In the genomic region with DNA sequence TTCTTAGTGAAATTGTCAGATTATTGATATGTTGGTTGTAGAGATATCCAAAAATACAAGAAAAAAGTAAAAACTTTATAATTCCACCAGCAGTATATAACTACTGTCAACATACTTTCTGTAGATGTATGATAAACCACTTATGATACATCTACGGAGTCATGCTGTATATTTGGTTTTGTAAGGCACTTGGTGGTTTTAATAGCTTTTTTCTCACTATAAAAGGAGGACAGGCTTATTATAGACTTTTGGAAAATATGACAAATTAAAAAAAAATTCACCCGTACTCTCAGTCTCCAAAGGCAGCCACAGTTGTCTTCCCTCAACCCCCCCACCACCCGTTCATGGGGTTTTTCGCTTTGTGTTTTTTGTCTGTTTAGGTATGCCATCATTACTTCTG, we compare ENCODE assay signal across 9 cellular contexts. TPM values are rescaled to one million over a fixed set of nuclear protein-coding genes. Genes with fewer than 3 reads are reported as not detected.
DNase-seq lines count a peak whose midpoint lies in the region; ATAC-seq, FAIRE-seq and TF ChIP-seq lines count a peak whose summit lies in the region.
"Had no signal": no experiment of that assay in that cellular context is flagged by ENCODE, and none has a peak within 500 bp of the region (broad histone marks: within the 10 kb centered on the region; RNA-seq: fewer than 3 reads in every experiment).

No MANE protein-coding gene starts in this region.

- no peak for ATAC-seq in CD4-positive, alpha-beta T cell (ENCODE audit: poor library complexity)
- ATAC-seq in psoas muscle: no peak

- no peaks in the 10 kb centered on the region for H3K9me3 ChIP-seq in CD4-positive, alpha-beta T cell (ENCODE audit: control insufficient read depth, low read length)
- H3K9me3 ChIP-seq in psoas muscle: no peaks in the 10 kb centered on the region
- H3K9me3 ChIP-seq in BE2C: no peaks in the 10 kb centered on the region

- peaks cover 5% of the 10 kb centered on the region for H3K36me3 Mint-ChIP-seq in CD4-positive, alpha-beta T cell (ENCODE audit: low read depth)

- no peak for DNase-seq in CD4-positive, alpha-beta T cell
- DNase-seq in RWPE1 (ENCODE audit: low spot score) (no peak), coronary artery (ENCODE audit: low spot score) (no peak), psoas muscle (no peak), GM19240 (ENCODE audit: insufficient read length, low spot score) (no peak), BE2C (no peak), D721Med (ENCODE audit: insufficient read length, low spot score) (no peak), NCI-H2081 (lab: John Stamatoyannopoulos, UW) (no peak)
- DNase-seq: NCI-H748 treated with DMSO at 0.1 percent for 48 hours had no signal

- H3K9me3 Mint-ChIP-seq in CD4-positive, alpha-beta T cell: no peaks in the 10 kb centered on the region

- FAIRE-seq in D721Med (lab: Jason Lieb, UNC): no peak

- 77 to 83% (median 77%) methylated on average over 4 of the region's 4 CpGs for WGBS in psoas muscle, 3 donors

- CTCF ChIA-PET in CD4-positive, alpha-beta T cell (lab: Charles Lee): interaction anchor here (0.6 kb wide), 1 partner anchor 32 kb away, joined by 3 read pairs; no protein-coding TSS in a partner anchor
- CTCF ChIA-PET in RWPE1 (lab: Yijun Ruan, JAX): no interaction called here

- intact Hi-C loops in CD4-positive, alpha-beta T cell (cut with DNase I, micrococcal nuclease): loop anchor here in 1 of 2 experiments (10.0 kb wide), 1 partner anchor 89 kb away; no protein-coding TSS in a partner anchor
- intact Hi-C loops in psoas muscle (cut with DNase I): loop anchor here in 1 of 2 donors (5.0 kb wide), 1 partner anchor 46 kb away; no protein-coding TSS in a partner anchor

- H3K4me3 Mint-ChIP-seq in CD4-positive, alpha-beta T cell: peak overlapping the region; percentile 94

- H3K4me1 Mint-ChIP-seq in CD4-positive, alpha-beta T cell (ENCODE audit: low read depth): peaks cover 48% of the 10 kb centered on the region

- H3K36me3 ChIP-seq in psoas muscle (ENCODE audit: insufficient read depth in 1 of 2, low read depth in 1 of 2): no peaks in the 10 kb centered on the region
- H3K36me3 ChIP-seq in BE2C: no peaks in the 10 kb centered on the region

- H3K27me3 Mint-ChIP-seq in CD4-positive, alpha-beta T cell: no peaks in the 10 kb centered on the region

- no peak for TF ChIP-seq CTCF in CD4-positive, alpha-beta T cell (IDR thresholded peaks at IDR 0.05)
- TF ChIP-seq CTCF in RWPE1 (conservative IDR thresholded peaks at IDR 0.05; ENCODE audit: low read depth) (no peak), coronary artery (IDR thresholded peaks at IDR 0.05) (no peak), psoas muscle (IDR thresholded peaks at IDR 0.05) (no peak), BE2C (IDR thresholded peaks at IDR 0.05; ENCODE audit: low read depth, low read length) (no peak), D721Med (IDR thresholded peaks at IDR 0.05; ENCODE audit: insufficient read depth, missing control alignments) (no peak)

- H3K4me3 ChIP-seq in coronary artery (no peak overlapping the region), psoas muscle (no peak overlapping the region), BE2C (ENCODE audit: low read depth, low read length) (no peak overlapping the region)

- POLR2A ChIA-PET in CD4-positive, alpha-beta T cell (lab: Charles Lee): no interaction called here
- POLR2A ChIA-PET in RWPE1 (lab: Yijun Ruan, JAX; ENCODE audit: low non-redundant PET): interaction anchor here (0.9 kb wide), 1 partner anchor 12 kb away, joined by 4 read pairs; no protein-coding TSS in a partner anchor

- no peaks in the 10 kb centered on the region for H3K27me3 ChIP-seq in CD4-positive, alpha-beta T cell (ENCODE audit: control insufficient read depth, insufficient read depth, low read length)
- H3K27me3 ChIP-seq in psoas muscle (ENCODE audit: insufficient read depth in 3 of 3, low read length in 2 of 3) (no peaks in the 10 kb centered on the region), BE2C (no peaks in the 10 kb centered on the region)

- H3K27ac Mint-ChIP-seq in CD4-positive, alpha-beta T cell: peak overlapping the region; percentile 96

- H3K27ac ChIP-seq in CD4-positive, alpha-beta T cell (ENCODE audit: low read depth, low read length): no peak overlapping the region
- peak overlapping the region; percentile 100 for H3K27ac ChIP-seq in RWPE1
- peak overlapping the region; percentile 98 for H3K27ac ChIP-seq in coronary artery
- H3K27ac ChIP-seq in psoas muscle: peak overlapping the region; percentile 93

- H3K4me1 ChIP-seq in psoas muscle (peaks cover 65% of the 10 kb centered on the region), BE2C (peaks cover 19% of the 10 kb centered on the region)

RNA-seq across cellular contexts. Expression of gene RAI1, which starts 14.8 kb away (rescaled TPM):
- total RNA-seq in CD4-positive, alpha-beta T cell: 10 to 100 TPM; 19.3 to 25.2 TPM
- 1 to 10 TPM; 6.8 to 7.9 (median 7.2) TPM for total RNA-seq in psoas muscle
- polyA plus RNA-seq in psoas muscle: 1 to 10 TPM; 4.0 to 9.0 (median 6.6) TPM
- polyA plus RNA-seq in BE2C (2012; ENCODE audit: insufficient read depth, insufficient read length, low read depth): 26.3 TPM
